21 cellular contexts compared by ENCODE assay signal in genomic region chr14:99592394-99592793, GRCh38. TPM values are rescaled to one million over a fixed set of nuclear protein-coding genes. Genes with fewer than 3 reads are reported as not detected.
DNase-seq lines count a peak whose midpoint lies in the region; ATAC-seq and TF ChIP-seq lines count a peak whose summit lies in the region.
"Had no signal": no experiment of that assay in that cellular context is flagged by ENCODE, and none has a peak within 500 bp of the region (broad histone marks: within the 10 kb centered on the region; RNA-seq: fewer than 3 reads in every experiment).

No MANE protein-coding gene starts in this region.

- no peaks in the 10 kb centered on the region for H3K27me3 ChIP-seq in Caco-2 (replicated peaks; ENCODE audit: control insufficient read depth, insufficient read depth, low read length)
- no peaks in the 10 kb centered on the region for H3K27me3 ChIP-seq in left lung
- no peaks in the 10 kb centered on the region for H3K27me3 ChIP-seq in skeletal muscle tissue (ENCODE audit: control insufficient read depth in 3 of 3, insufficient read depth in 3 of 3, low read length in 3 of 3)
- H3K27me3 ChIP-seq: cardiac muscle cell, dorsolateral prefrontal cortex had no signal

- intact Hi-C loops in Caco-2 (cut with micrococcal nuclease; ENCODE audit: unreplicated experiment): no loop called here
- intact Hi-C loops in left lung (cut with DNase I): no loop called here

- H3K27ac ChIP-seq in RWPE1 (peak overlapping the region; percentile 3; the same call in 1 of the 2 replicates), left lung (peak overlapping the region; percentile 30 to 69), skeletal muscle tissue (ENCODE audit: low read depth, low read length) (peak overlapping the region; percentile 64)
- H3K27ac ChIP-seq: cardiac muscle cell, thoracic aorta had no signal

- H3K27me3 Mint-ChIP-seq in Caco-2 (ENCODE audit: insufficient read depth, unreplicated experiment): no peaks in the 10 kb centered on the region
- H3K27me3 Mint-ChIP-seq: activated B cell treated with CpG ODN at 0.5 μM for 24 hours; activated CD4-positive, alpha-beta memory T cell treated with anti-CD3 and anti-CD28 coated beads, Interleukin-2, amount 10 ng/mL, durations not matched to agents 7 days and 5 days had no signal

- H3K9me3 Mint-ChIP-seq in Caco-2 (ENCODE audit: unreplicated experiment): no peaks in the 10 kb centered on the region
- H3K9me3 Mint-ChIP-seq: activated B cell treated with CpG ODN at 0.5 μM for 24 hours; activated CD4-positive, alpha-beta memory T cell treated with anti-CD3 and anti-CD28 coated beads, Interleukin-2, amount 10 ng/mL, durations not matched to agents 7 days and 5 days had no signal

- H3K27ac Mint-ChIP-seq in Caco-2 (ENCODE audit: unreplicated experiment): peak overlapping the region; percentile 17
- H3K27ac Mint-ChIP-seq: activated B cell treated with CpG ODN at 0.5 μM for 24 hours; activated CD4-positive, alpha-beta memory T cell treated with anti-CD3 and anti-CD28 coated beads, Interleukin-2, amount 10 ng/mL, durations not matched to agents 7 days and 5 days had no signal

- POLR2A ChIA-PET in Caco-2 (lab: Charles Lee) (no interaction called here), RWPE1 (lab: Yijun Ruan, JAX; ENCODE audit: low non-redundant PET) (no interaction called here)

- BruUV-seq in Caco-2 (replicated peaks; lab: Mats Ljungman, UMichigan): no TSS peak

- ATAC-seq in left lung (no peak), HG03342 (IDR thresholded peaks at IDR 0.05; ENCODE audit: unreplicated experiment) (no peak)
- ATAC-seq: PC-3 had no signal

- H3K36me3 Mint-ChIP-seq in Caco-2 (ENCODE audit: insufficient read depth, unreplicated experiment): peaks cover 11% of the 10 kb centered on the region

- peaks cover 18% of the 10 kb centered on the region for H3K4me1 ChIP-seq in Caco-2
- H3K4me1 ChIP-seq in left lung: peaks cover 12 to 73% of the 10 kb centered on the region in 2 donors
- H3K4me1 ChIP-seq in skeletal muscle tissue (ENCODE audit: control insufficient read depth in 3 of 3, insufficient read depth in 3 of 3, low read length in 3 of 3): peaks cover 38 to 78% (median 64%) of the 10 kb centered on the region in 3 donors

- DNase-seq in Caco-2: no peak
- DNase-seq in RWPE1 (ENCODE audit: low spot score): no peak
- DNase-seq in left lung: no peak
- DNase-seq in stimulated activated naive CD4-positive, alpha-beta T cell (lab: John Stamatoyannopoulos, UW): no peak
- DNase-seq in stimulated activated CD4-positive, alpha-beta T cell treated with anti-CD3 and anti-CD28 coated beads, Interleukin-4, amount 100 ng/mL, for 4 hours: no peak
- DNase-seq: activated B cell treated with CpG ODN at 0.5 μM for 24 hours; activated CD4-positive, alpha-beta memory T cell treated with anti-CD3 and anti-CD28 coated beads, Interleukin-2, amount 10 ng/mL, durations not matched to agents 7 days and 5 days; DMS79 treated with DMSO at 0.1 percent for 48 hours; foreskin melanocyte; kidney glomerular epithelial cell; NCI-H187; NCI-H2227 treated with DMSO at 0.1 percent for 48 hours; NCI-H748 treated with DMSO at 0.1 percent for 48 hours; PC-3; stimulated activated CD4-positive, alpha-beta T cell treated with anti-CD3 and anti-CD28 coated beads, Interleukin-15, amount 100 ng/mL, for 24 hours had no signal

- H3K9me3 ChIP-seq in Caco-2 (no peaks in the 10 kb centered on the region), left lung (no peaks in the 10 kb centered on the region), skeletal muscle tissue (ENCODE audit: control insufficient read depth in 3 of 3, low read length in 3 of 3) (no peaks in the 10 kb centered on the region)
- H3K9me3 ChIP-seq: thoracic aorta had no signal

- H3K4me3 Mint-ChIP-seq in Caco-2 (ENCODE audit: unreplicated experiment): no peak overlapping the region
- H3K4me3 Mint-ChIP-seq: activated B cell treated with CpG ODN at 0.5 μM for 24 hours; activated CD4-positive, alpha-beta memory T cell treated with anti-CD3 and anti-CD28 coated beads, Interleukin-2, amount 10 ng/mL, durations not matched to agents 7 days and 5 days had no signal

- CTCF ChIA-PET in Caco-2 (lab: Charles Lee) (no interaction called here), RWPE1 (lab: Yijun Ruan, JAX) (no interaction called here)

- H3K4me3 ChIP-seq in Caco-2 (ENCODE audit: low read depth, low read length) (no peak overlapping the region), left lung (no peak overlapping the region), skeletal muscle tissue (ENCODE audit: low read length in 3 of 3) (no peak overlapping the region)
- H3K4me3 ChIP-seq: cardiac muscle cell, thoracic aorta had no signal

- H3K4me1 Mint-ChIP-seq in Caco-2 (ENCODE audit: low read depth, unreplicated experiment): peaks cover 32% of the 10 kb centered on the region

- no peak for TF ChIP-seq CTCF in Caco-2 (IDR thresholded peaks at IDR 0.05; ENCODE audit: insufficient read depth in 1 of 2, low read depth in 1 of 2, low read length in 1 of 2, severe bottlenecking in 1 of 2, unreplicated experiment in 1 of 2)
- no peak for TF ChIP-seq CTCF in RWPE1 (conservative IDR thresholded peaks at IDR 0.05; ENCODE audit: low read depth)
- TF ChIP-seq CTCF in left lung (IDR thresholded peaks at IDR 0.05): no peak

- H3K36me3 ChIP-seq in Caco-2 (ENCODE audit: control insufficient read depth, insufficient read depth, low read length) (no peaks in the 10 kb centered on the region), left lung (no peaks in the 10 kb centered on the region), skeletal muscle tissue (ENCODE audit: control insufficient read depth in 3 of 3, insufficient read depth in 3 of 3, low read length in 3 of 3) (no peaks in the 10 kb centered on the region)
- H3K36me3 ChIP-seq: cardiac muscle cell, thoracic aorta had no signal

- peak overlapping the region in 1 of 3 donors; percentile 20 for H3K9ac ChIP-seq in skeletal muscle tissue (ENCODE audit: low read depth in 1 of 3, low read length in 3 of 3)

RNA-seq across cellular contexts. Expression of gene CCDC85C, which starts 11.6 kb away (rescaled TPM):
- total RNA-seq in Caco-2 (2022): 69.1 and 76.2 TPM in 2 replicates
- total RNA-seq in left lung: 10 to 100 TPM; 16.4 to 19.0 TPM
- total RNA-seq in skeletal muscle tissue: 1.6 TPM

RNA-seq across cellular contexts. Expression of gene HHIPL1, which starts 52.5 kb away (rescaled TPM):
- total RNA-seq in Caco-2 (2022) (2.1 and 2.9 TPM in 2 replicates), left lung (1 to 10 TPM; 2.5 to 2.9 TPM), skeletal muscle tissue (2.6 TPM)
- total RNA-seq: activated B cell treated with CpG ODN at 0.5 μM for 24 hours, HT-29 had no signal

Comparison
In these comparisons a context has a peak if more than half of its experiments do, and no peak if none do; other contexts are left out.
1. H3K27ac ChIP-seq: peak in every context shown above with its lines; median percentile 64 in skeletal muscle tissue; 50 in left lung; 3 in RWPE1.